ENCODE assay signal across 1 cellular context in the genomic region with DNA sequence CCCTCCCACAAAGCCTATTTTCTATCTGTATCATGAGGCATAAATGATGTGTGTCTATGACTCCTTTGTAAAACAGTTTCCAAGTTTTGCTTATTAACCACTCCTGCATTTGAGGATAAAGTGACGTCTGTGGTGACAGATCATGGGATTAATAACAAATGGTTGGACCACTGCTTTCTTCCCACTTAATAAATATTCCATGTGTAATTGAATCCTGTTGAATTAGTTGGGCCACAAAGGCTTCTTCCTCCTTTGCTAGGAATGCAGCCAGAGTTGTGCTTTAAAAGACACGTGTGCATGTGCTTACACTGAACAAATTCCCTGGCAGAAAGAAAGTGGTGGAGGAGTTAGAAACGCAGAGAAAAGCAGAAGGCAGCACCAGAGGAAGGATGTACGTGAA.
TF ChIP-seq lines count a peak whose summit lies in the region.

No MANE protein-coding gene starts in this region.

TF ChIP-seq in SK-N-SH, 30 proteins besides CTCF, POLR2A, EP300 and RAD21 (continued from another document):
- TF ChIP-seq, protein P1, sequence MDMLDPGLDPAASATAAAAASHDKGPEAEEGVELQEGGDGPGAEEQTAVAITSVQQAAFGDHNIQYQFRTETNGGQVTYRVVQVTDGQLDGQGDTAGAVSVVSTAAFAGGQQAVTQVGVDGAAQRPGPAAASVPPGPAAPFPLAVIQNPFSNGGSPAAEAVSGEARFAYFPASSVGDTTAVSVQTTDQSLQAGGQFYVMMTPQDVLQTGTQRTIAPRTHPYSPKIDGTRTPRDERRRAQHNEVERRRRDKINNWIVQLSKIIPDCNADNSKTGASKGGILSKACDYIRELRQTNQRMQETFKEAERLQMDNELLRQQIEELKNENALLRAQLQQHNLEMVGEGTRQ (IDR thresholded peaks at IDR 0.05; ENCODE audit: borderline replicate concordance, low read depth, low read length), result no peak
- TF ChIP-seq POLR2AphosphoS5 (IDR thresholded peaks at IDR 0.05; ENCODE audit: low read depth, low read length) (no peak), GATA2 (CRISPR knock-in tag; IDR thresholded peaks at IDR 0.05) (no peak)
